Comparison of ENCODE assay signal across 2 cellular contexts in genomic region chr12:57191410-57191809, GRCh38.
TF ChIP-seq lines count a peak whose summit lies in the region.

No MANE protein-coding gene starts in this region.

TF ChIP-seq in IMR-90, 13 proteins besides CTCF, POLR2A, EP300 and RAD21:
- no peak for TF ChIP-seq SMC3 (IDR thresholded peaks at IDR 0.05; ENCODE audit: low read depth, low read length)
- TF ChIP-seq FOS (IDR thresholded peaks at IDR 0.05; ENCODE audit: low read depth, low read length) = no peak
- TF ChIP-seq MAFK (IDR thresholded peaks at IDR 0.05; ENCODE audit: low read depth, low read length) = no peak
- TF ChIP-seq RCOR1 (IDR thresholded peaks at IDR 0.05; ENCODE audit: insufficient replicate concordance, low read length) = no peak
- TF ChIP-seq ELK1 (IDR thresholded peaks at IDR 0.05; ENCODE audit: borderline replicate concordance, low read depth, low read length) = no peak
- TF ChIP-seq RFX5 (IDR thresholded peaks at IDR 0.05; ENCODE audit: low read depth, low read length) = no peak
- TF ChIP-seq CEBPB (IDR thresholded peaks at IDR 0.05; ENCODE audit: low read depth, low read length) = no peak
- no peak for TF ChIP-seq NFE2L2 (IDR thresholded peaks at IDR 0.05; ENCODE audit: low read depth, low read length)
- no peak for TF ChIP-seq MXI1 (IDR thresholded peaks at IDR 0.05; ENCODE audit: borderline replicate concordance, low read depth, low read length)
- no peak for TF ChIP-seq CHD1 (IDR thresholded peaks at IDR 0.05; ENCODE audit: low read depth, low read length)
- TF ChIP-seq USF2 (IDR thresholded peaks at IDR 0.05; ENCODE audit: low read depth, low read length) = no peak
- TF ChIP-seq BHLHE40 (IDR thresholded peaks at IDR 0.05; ENCODE audit: low read depth, low read length) = no peak
- no peak for TF ChIP-seq MAZ (IDR thresholded peaks at IDR 0.05; ENCODE audit: borderline replicate concordance, low read depth, low read length)

TF ChIP-seq in GM12878, 131 proteins besides CTCF, POLR2A, EP300 and RAD21:
- TF ChIP-seq BCLAF1 (IDR thresholded peaks at IDR 0.05) (no peak), RBBP5 (conservative IDR thresholded peaks at IDR 0.05) (no peak), PBX3 (IDR thresholded peaks at IDR 0.05; ENCODE audit: insufficient replicate concordance, low read depth, low read length) (no peak), CBFB (IDR thresholded peaks at IDR 0.05; ENCODE audit: low read depth) (no peak), NR2F1 (conservative IDR thresholded peaks at IDR 0.05) (no peak), MLLT1 (IDR thresholded peaks at IDR 0.05) (no peak)
